Comparison of ENCODE assay signal across 24 cellular contexts in genomic region chr17:28242791-28243190, GRCh38.
"Had no signal": no experiment of that assay in that cellular context is flagged by ENCODE, and none has a peak within 500 bp of the region (broad histone marks: within the 10 kb centered on the region; RNA-seq: fewer than 3 reads in every experiment).

No MANE protein-coding gene starts in this region.

- H3K27ac ChIP-seq: colonic mucosa, epithelial cell of prostate, esophagus squamous epithelium, gastrocnemius medialis, heart right ventricle, left lung, lower lobe of right lung had no signal

- ATAC-seq: effector memory CD8-positive, alpha-beta T cell; esophagus mucosa; gastrocnemius medialis; heart right ventricle; left cardiac atrium; left lung; left ventricle myocardium superior; lower lobe of right lung; naive thymus-derived CD4-positive, alpha-beta T cell had no signal

- H3K36me3 ChIP-seq: colonic mucosa, esophagus squamous epithelium, gastrocnemius medialis, heart right ventricle, left lung, lower lobe of right lung had no signal

- FAIRE-seq: endometrium had no signal

- H3K4me3 ChIP-seq: colonic mucosa, esophagus squamous epithelium, gastrocnemius medialis, heart right ventricle, left lung, lower lobe of right lung had no signal

- DNase-seq: colonic mucosa; cortex of kidney; effector CD8-positive, alpha-beta T cell; effector memory CD8-positive, alpha-beta T cell; endodermal cell; erythroblast; esophagus squamous epithelium; foreskin fibroblast; foreskin melanocyte; gastrocnemius medialis; glutamatergic neuron; head of caudate nucleus; heart right ventricle; hippocampal formation; islet precursor cell; left cardiac atrium; left lung; left ventricle myocardium superior; lower lobe of right lung; mesenchymal stem cell; naive thymus-derived CD4-positive, alpha-beta T cell had no signal

- H3K9me3 ChIP-seq: colonic mucosa, esophagus squamous epithelium, gastrocnemius medialis, heart right ventricle, left lung, lower lobe of right lung had no signal

- H3K4me1 ChIP-seq: colonic mucosa, esophagus squamous epithelium, gastrocnemius medialis, heart right ventricle, left lung, lower lobe of right lung had no signal
